ENCODE assay signal across 10 cellular contexts in genomic region chr12:4277856-4278581, GRCh38.
A peak's percentile ranks its signal among the peaks of the same experiment; 100 is the strongest.
DNase-seq lines count a peak whose midpoint lies in the region; ATAC-seq and TF ChIP-seq lines count a peak whose summit lies in the region.
"Had no signal": no experiment of that assay in that cellular context is flagged by ENCODE, and none has a peak within 500 bp of the region (broad histone marks: within the 10 kb centered on the region; RNA-seq: fewer than 3 reads in every experiment).

No MANE protein-coding gene starts in this region.

- H3K4me3 Mint-ChIP-seq in nephron: peak overlapping the region; percentile 61 to 77 (median 66)

- peaks cover 35% of the 10 kb centered on the region for H3K4me1 ChIP-seq in Loucy (ENCODE audit: insufficient read depth, low read length, poor library complexity, severe bottlenecking)

- H3K4me1 Mint-ChIP-seq in nephron: peaks cover 58% of the 10 kb centered on the region

- peaks cover 6% of the 10 kb centered on the region for H4K20me1 ChIP-seq in Loucy (ENCODE audit: insufficient read depth, low read length, poor library complexity, severe bottlenecking)

- H3K9me2 ChIP-seq in Loucy (replicated peaks; ENCODE audit: low read depth, low read length): no peaks in the 10 kb centered on the region

- no peak overlapping the region for H3K9ac ChIP-seq in Loucy (ENCODE audit: low read depth, low read length, poor library complexity, severe bottlenecking)

- H3F3A ChIP-seq in Loucy (ENCODE audit: low read depth): 0 out of 2 replicates have a peak, but pooled peaks cover 4% of the 10 kb centered on the region

- H3K4me2 ChIP-seq in Loucy (ENCODE audit: low read depth, low read length, poor library complexity, severe bottlenecking): peak overlapping the region; percentile 73

- H3K27ac ChIP-seq in caudate nucleus (ENCODE audit: low read depth, low read length): peak overlapping the region; percentile 44

- H3K27me3 ChIP-seq in Loucy (ENCODE audit: insufficient read depth, low read length, poor library complexity, severe bottlenecking): peaks cover 16% of the 10 kb centered on the region

- peak; percentile 92 for DNase-seq in DMS79 treated with DMSO at 0.1 percent for 48 hours (lab: John Stamatoyannopoulos, UW)
- DNase-seq in caudate nucleus (lab: John Stamatoyannopoulos, UW): no peak
- DNase-seq in stimulated activated CD4-positive, alpha-beta T cell treated with anti-CD3 and anti-CD28 coated beads, Interleukin-4, amount 100 ng/mL, for 1 hour: no peak
- DNase-seq in NCI-H748 (lab: John Stamatoyannopoulos, UW; ENCODE audit: unreplicated experiment): no peak
- DNase-seq: foreskin fibroblast, NCI-H510A had no signal

- peak overlapping the region; percentile 58 for H3K4me3 ChIP-seq in Loucy (ENCODE audit: low read length, poor library complexity, severe bottlenecking)

- H2AFZ ChIP-seq in Loucy (ENCODE audit: low read length): no peak overlapping the region

- H3K36me3 Mint-ChIP-seq in nephron (ENCODE audit: low read depth): peaks cover 62% of the 10 kb centered on the region

- no peaks in the 10 kb centered on the region for H3K36me3 ChIP-seq in Loucy (ENCODE audit: insufficient read depth, low read length)

- ATAC-seq in HG02642 (IDR thresholded peaks at IDR 0.05; ENCODE audit: poor library complexity, unreplicated experiment) (no peak), HG02588 (IDR thresholded peaks at IDR 0.05; ENCODE audit: unreplicated experiment) (no peak)

- H3K27me3 Mint-ChIP-seq in nephron (ENCODE audit: low read depth): no peaks in the 10 kb centered on the region

- TF ChIP-seq CTCF in Loucy (conservative IDR thresholded peaks at IDR 0.05; ENCODE audit: low read length): no peak
- TF ChIP-seq CTCF in nephron (IDR thresholded peaks at IDR 0.05; ENCODE audit: unreplicated experiment in 3 of 3): no peak

- no peaks in the 10 kb centered on the region for H3K9me3 Mint-ChIP-seq in nephron

- H3K27ac Mint-ChIP-seq in nephron: peak overlapping the region; percentile 60 to 82 (median 80)

- no peaks in the 10 kb centered on the region for H3K79me2 ChIP-seq in Loucy (ENCODE audit: insufficient read depth, low read length)

- H3K9me3 ChIP-seq in Loucy (ENCODE audit: insufficient read depth, low read depth, low read length): no peaks in the 10 kb centered on the region
